In genomic region chr7:90618880-90619279, GRCh38 we compare ENCODE assay signal across 23 cellular contexts.
A peak's percentile ranks its signal among the peaks of the same experiment; 100 is the strongest.
DNase-seq lines count a peak whose midpoint lies in the region; FAIRE-seq and TF ChIP-seq lines count a peak whose summit lies in the region.
"Had no signal": no experiment of that assay in that cellular context is flagged by ENCODE, and none has a peak within 500 bp of the region (broad histone marks: within the 10 kb centered on the region; RNA-seq: fewer than 3 reads in every experiment).

No MANE protein-coding gene starts in this region.

- no peaks in the 10 kb centered on the region for H3K9me3 ChIP-seq in endocrine pancreas (ENCODE audit: control insufficient read depth, low read length)
- H3K9me3 ChIP-seq: A549, ascending aorta, BE2C, MG63, tibial nerve had no signal

- no peaks in the 10 kb centered on the region for H3K36me3 ChIP-seq in endocrine pancreas (ENCODE audit: control insufficient read depth, insufficient read depth, low read length)
- H3K36me3 ChIP-seq: ascending aorta, BE2C, MG63, neural progenitor cell, tibial nerve had no signal

- no peak overlapping the region for H3K9ac ChIP-seq in endocrine pancreas (ENCODE audit: control insufficient read depth, insufficient read depth, low read length)
- H3K9ac ChIP-seq: neural progenitor cell had no signal

- DNase-seq in NCI-H345 (lab: John Stamatoyannopoulos, UW) (peak; percentile 45), NCI-H345 treated with DMSO at 0.1 percent for 48 hours (lab: John Stamatoyannopoulos, UW; ENCODE audit: unreplicated experiment) (no peak), NCI-H2081 treated with DMSO at 0.1 percent for 48 hours (lab: John Stamatoyannopoulos, UW) (peak; percentile 53), urothelium cell line (ENCODE audit: low spot score) (no peak), D721Med (ENCODE audit: insufficient read length, low spot score) (no peak), hippocampal formation (lab: John Stamatoyannopoulos, UW) (no peak), NCI-H1694 (lab: John Stamatoyannopoulos, UW) (no peak)
- DNase-seq: activated CD4-positive, alpha-beta T cell treated with anti-CD3 and anti-CD28 coated beads, Interleukin-2, amount 50 U/mL, for 4 hours; activated CD8-positive, alpha-beta memory T cell treated with anti-CD3 and anti-CD28 coated beads, Interleukin-2, amount 50 U/mL, for 4 hours; BE2C; mammary epithelial cell; MG63; NCI-H1436 treated with DMSO at 0.1 percent for 48 hours; NCI-H446; stimulated activated CD4-positive, alpha-beta T cell treated with anti-CD3 and anti-CD28 coated beads, Interleukin-15, amount 100 ng/mL, for 24 hours had no signal

- FAIRE-seq in urothelium cell line (lab: Jason Lieb, UNC): peak; percentile 20
- FAIRE-seq in D721Med (lab: Jason Lieb, UNC): no peak
- FAIRE-seq: A549, GM12892, H1, K562 had no signal

- peaks cover 6% of the 10 kb centered on the region for H3K4me1 ChIP-seq in endocrine pancreas (ENCODE audit: control insufficient read depth, insufficient read depth, low read length)
- H3K4me1 ChIP-seq: A549, BE2C had no signal

- no peak for TF ChIP-seq CTCF in D721Med (IDR thresholded peaks at IDR 0.05; ENCODE audit: insufficient read depth, missing control alignments)

- no peaks in the 10 kb centered on the region for H3K27me3 ChIP-seq in endocrine pancreas (ENCODE audit: control insufficient read depth, insufficient read depth, low read length)
- H3K27me3 ChIP-seq: ascending aorta, BE2C, MG63, neural progenitor cell, tibial nerve had no signal

- peak overlapping the region; percentile 47 for H3K4me3 ChIP-seq in endocrine pancreas (ENCODE audit: control insufficient read depth, insufficient read depth, low read length)
- H3K4me3 ChIP-seq: A549, ascending aorta, K562, MG63, neural progenitor cell, tibial nerve had no signal

Comparison
In these comparisons a context has a peak if more than half of its experiments do, and no peak if none do; other contexts are left out.
1. DNase-seq: peak in NCI-H345 (single experiment) and NCI-H2081 treated with DMSO at 0.1 percent for 48 hours (single experiment); none in NCI-H345 treated with DMSO at 0.1 percent for 48 hours (single experiment), urothelium cell line (single experiment), D721Med (single experiment), hippocampal formation (0 of 2) and NCI-H1694 (single experiment).